In genomic region chr19:58551123-58551497, GRCh38 we compare ENCODE assay signal across 1 cellular context.
TF ChIP-seq lines count a peak whose summit lies in the region.

No MANE protein-coding gene starts in this region.

TF ChIP-seq in GM12878, 131 proteins besides CTCF, POLR2A, EP300 and RAD21:
- TF ChIP-seq HDAC6 (IDR thresholded peaks at IDR 0.05; ENCODE audit: unreplicated experiment) (no peak), POLR2AphosphoS5 (IDR thresholded peaks at IDR 0.05; ENCODE audit: low read length) (peak; percentile 6; the same call in 1 of the 2 replicates), JUND (IDR thresholded peaks at IDR 0.05; ENCODE audit: low read depth, low read length) (no peak), NR2F1 (conservative IDR thresholded peaks at IDR 0.05) (no peak)
